ENCODE assay signal across 8 cellular contexts in the genomic region with DNA sequence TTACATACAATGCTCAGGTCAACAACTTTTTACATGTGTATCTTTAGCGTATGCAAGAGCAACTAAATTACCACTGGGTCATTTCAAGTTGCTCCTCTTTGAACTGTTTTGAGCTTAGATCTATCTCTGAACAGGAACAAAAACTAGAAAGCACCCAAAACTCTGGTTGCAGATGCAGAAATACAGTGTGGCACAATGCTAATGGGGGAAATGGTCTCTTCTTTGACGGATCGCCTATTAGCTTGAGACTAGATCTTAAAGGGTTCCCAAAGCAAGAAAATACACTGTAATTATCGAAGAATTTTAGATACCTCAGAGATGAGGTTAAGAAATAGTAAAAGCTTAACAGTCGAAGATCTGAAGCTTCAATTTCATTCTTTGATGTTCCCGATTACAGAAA. TPM values are rescaled to one million over a fixed set of nuclear protein-coding genes. Genes with fewer than 3 reads are reported as not detected.
A peak's percentile ranks its signal among the peaks of the same experiment; 100 is the strongest.
DNase-seq lines count a peak whose midpoint lies in the region; ATAC-seq, FAIRE-seq and TF ChIP-seq lines count a peak whose summit lies in the region.

No MANE protein-coding gene starts in this region.

- ATAC-seq in HepG2 = no peak
- no peak for ATAC-seq in HG03342 (IDR thresholded peaks at IDR 0.05; ENCODE audit: unreplicated experiment)

- 0% methylated on average over 6 of the region's 6 CpGs for WGBS in HepG2 (ENCODE audit: low lambda C conversion rate)

- H3K36me3 ChIP-seq in ascending aorta = no peaks in the 10 kb centered on the region
- no peaks in the 10 kb centered on the region for H3K36me3 ChIP-seq in HepG2 (replicated peaks in 1 of 2; ENCODE audit: control insufficient read depth in 1 of 2, insufficient read depth in 2 of 2, low read length in 2 of 2)
- H3K36me3 ChIP-seq in tibial artery = no peaks in the 10 kb centered on the region

- TSS peak; percentile 62 for BruUV-seq in HepG2 (replicated peaks; lab: Mats Ljungman, UMichigan)

- intact Hi-C loops in ascending aorta (cut with DNase I) = loop anchor here (5.0 to 10.0 kb wide), 5 partner anchors 113 to 1467 kb away; partner anchors contain the start of genes LSG1, RNF168 and XXYLT1
- intact Hi-C loops in HepG2 (cut with micrococcal nuclease; ENCODE audit: unreplicated experiment) = loop anchor here (5.0 to 10.0 kb wide), 2 partner anchors 270 to 1417 kb away; partner anchors contain the start of gene XXYLT1
- intact Hi-C loops in tibial artery (cut with DNase I; ENCODE audit: low total_unique reads) = loop anchor here (10.0 kb wide), 1 partner anchor 97 kb away; the partner anchor contains the start of gene ACAP2

- TF ChIP-seq RAD21 in HepG2 (CRISPR knock-in tag; IDR thresholded peaks at IDR 0.05) = no peak

- H3K9me3 ChIP-seq in ascending aorta = no peaks in the 10 kb centered on the region
- H3K9me3 ChIP-seq in HepG2 (ENCODE audit: low read length) = no peaks in the 10 kb centered on the region
- H3K9me3 ChIP-seq in tibial artery = no peaks in the 10 kb centered on the region

- H3K27ac ChIP-seq in ascending aorta = peak overlapping the region; percentile 87 to 93
- H3K27ac ChIP-seq in HepG2 (ENCODE audit: extremely low read length, insufficient read depth, low read length) = peak overlapping the region; percentile 85
- peak overlapping the region; percentile 90 to 94 for H3K27ac ChIP-seq in tibial artery

- TF ChIP-seq EP300 in HepG2 (IDR thresholded peaks at IDR 0.05; ENCODE audit: low read depth in 2 of 2, low read length in 2 of 2) = no peak
- TF ChIP-seq EP300 in HepG2 (CRISPR knock-in tag; IDR thresholded peaks at IDR 0.05; ENCODE audit: borderline replicate concordance) = no peak

- H2AFZ ChIP-seq in HepG2 (ENCODE audit: low read length) = no peak overlapping the region

- H3K4me1 ChIP-seq in ascending aorta (peaks cover 21 to 48% of the 10 kb centered on the region in 2 donors), HepG2 (ENCODE audit: insufficient read depth, low read length) (peaks cover 72% of the 10 kb centered on the region), tibial artery (peaks cover 0 to 73% (median 48%) of the 10 kb centered on the region in 4 donors)

- H3K4me3 ChIP-seq in ascending aorta (peak overlapping the region; percentile 78 to 83), HepG2 (replicated peaks in 1 of 3; ENCODE audit: insufficient read depth in 1 of 3, low read depth in 2 of 3, low read length in 3 of 3) (peak overlapping the region; percentile 78 to 91 (median 87)), tibial artery (peak overlapping the region; percentile 87 to 95)

- TF ChIP-seq CTCF in ascending aorta (IDR thresholded peaks at IDR 0.05) (no peak), HepG2 (CRISPR knock-in tag; IDR thresholded peaks at IDR 0.05) (no peak), tibial artery (IDR thresholded peaks at IDR 0.05) (no peak)

- TF ChIP-seq POLR2A in HepG2 (IDR thresholded peaks at IDR 0.05; ENCODE audit: insufficient read depth in 1 of 2, low read depth in 2 of 2, low read length in 2 of 2) = no peak

- CTCF ChIA-PET in HepG2 (lab: Yijun Ruan, JAX; ENCODE audit: low intra/inter-chr PET ratio, low total read pairs) = no interaction called here

- in situ Hi-C loops in HepG2 (cut with HindIII; ENCODE audit: extremely low pct_ligation_motif_present, low pct_unique_long_range_greater_than_20kb) = no loop called here

- H3K79me2 ChIP-seq in HepG2 (ENCODE audit: insufficient read depth, low read length) = peaks cover 53% of the 10 kb centered on the region

- DNase-seq in GM03348 (ENCODE audit: low spot score) (peak; percentile 17), Kasumi-1 (lab: John Stamatoyannopoulos, UW) (peak; percentile 11 to 51), ascending aorta (ENCODE audit: low spot score in 2 of 2) (no peak), HepG2 (ENCODE audit: low spot score) (no peak), tibial artery (no peak), AG08396 (ENCODE audit: low spot score) (no peak)
- no peak for DNase-seq in activated CD8-positive, alpha-beta memory T cell treated with anti-CD3 and anti-CD28 coated beads, Interleukin-2, amount 50 U/mL, for 48 hours

- H3K27me3 ChIP-seq in ascending aorta (no peaks in the 10 kb centered on the region), HepG2 (ENCODE audit: control insufficient read depth in 1 of 2, insufficient read depth in 2 of 2, low read length in 2 of 2) (no peaks in the 10 kb centered on the region; a peak in 1 of 5 replicates), tibial artery (no peaks in the 10 kb centered on the region)

- H3K4me2 ChIP-seq in HepG2 (ENCODE audit: low read depth, low read length) = peak overlapping the region; percentile 84

- POLR2A ChIA-PET in HepG2 (lab: Yijun Ruan, JAX) = interaction anchor here (0.8 to 3.1 kb wide), 10 partner anchors 9 to 909 kb away, joined by 3 to 22 read pairs (median 5); partner anchors contain the start of genes ACAP2, TMEM44 and XXYLT1

- H4K20me1 ChIP-seq in HepG2 (ENCODE audit: insufficient read depth, low read length) = peaks cover 31% of the 10 kb centered on the region

- H3K9ac ChIP-seq in HepG2 (ENCODE audit: insufficient read depth, low read depth, low read length) = peak overlapping the region; percentile 90

- no peak for FAIRE-seq in HepG2 (lab: Jason Lieb, UNC)

TF ChIP-seq in HepG2, 621 proteins besides CTCF, POLR2A, EP300 and RAD21 (continues in another document):
- TF ChIP-seq, protein P1, sequence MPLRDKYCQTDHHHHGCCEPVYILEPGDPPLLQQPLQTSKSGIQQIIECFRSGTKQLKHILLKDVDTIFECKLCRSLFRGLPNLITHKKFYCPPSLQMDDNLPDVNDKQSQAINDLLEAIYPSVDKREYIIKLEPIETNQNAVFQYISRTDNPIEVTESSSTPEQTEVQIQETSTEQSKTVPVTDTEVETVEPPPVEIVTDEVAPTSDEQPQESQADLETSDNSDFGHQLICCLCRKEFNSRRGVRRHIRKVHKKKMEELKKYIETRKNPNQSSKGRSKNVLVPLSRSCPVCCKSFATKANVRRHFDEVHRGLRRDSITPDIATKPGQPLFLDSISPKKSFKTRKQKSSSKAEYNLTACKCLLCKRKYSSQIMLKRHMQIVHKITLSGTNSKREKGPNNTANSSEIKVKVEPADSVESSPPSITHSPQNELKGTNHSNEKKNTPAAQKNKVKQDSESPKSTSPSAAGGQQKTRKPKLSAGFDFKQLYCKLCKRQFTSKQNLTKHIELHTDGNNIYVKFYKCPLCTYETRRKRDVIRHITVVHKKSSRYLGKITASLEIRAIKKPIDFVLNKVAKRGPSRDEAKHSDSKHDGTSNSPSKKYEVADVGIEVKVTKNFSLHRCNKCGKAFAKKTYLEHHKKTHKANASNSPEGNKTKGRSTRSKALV (CRISPR knock-in tag; IDR thresholded peaks at IDR 0.05) = peak; percentile 2; the same call in 1 of the 2 replicates

RNA-seq across cellular contexts. Expression of gene PPP1R2, which starts 0.9 kb away (rescaled TPM):
- total RNA-seq in ascending aorta (62.3 TPM), HepG2 (2016; rRNA removed; fragmentation: Illumina TruSeq; extraction: Trizol) (36.5 and 65.6 TPM in 2 replicates)
- 7.1 and 8.4 TPM in 2 replicates for total RNA-seq in HepG2 (2016; cell fraction: cytosol; rRNA removed; fragmentation: Illumina TruSeq; extraction: Trizol; ENCODE audit: low read depth)
- total RNA-seq in HepG2 (2016; cell fraction: insoluble cytoplasmic fraction; rRNA removed; fragmentation: Illumina TruSeq; extraction: Trizol) = 37.9 and 63.0 TPM in 2 replicates
- total RNA-seq in HepG2 (2016; cell fraction: membrane; rRNA removed; fragmentation: Illumina TruSeq; extraction: Trizol) = 16.6 and 17.6 TPM in 2 replicates
- 20.8 and 22.0 TPM in 2 replicates for total RNA-seq in HepG2 (2016; cell fraction: nucleus; rRNA removed; fragmentation: Illumina TruSeq; extraction: Trizol)
- polyA plus RNA-seq in HepG2 (2011; rRNA removed) = 67.0 and 86.5 TPM in 2 replicates
- 20.9 and 33.3 TPM in 2 replicates for polyA plus RNA-seq in HepG2 (2011; cell fraction: cytosol; rRNA removed)
- polyA plus RNA-seq in HepG2 (2011; cell fraction: nucleus; rRNA removed) = 16.0 and 18.6 TPM in 2 replicates
- polyA plus RNA-seq in HepG2 (2012) = 21.8 and 33.2 TPM in 2 replicates
- polyA plus RNA-seq in HepG2 (2016; cell fraction: cytosol; fragmentation: Illumina TruSeq; extraction: Trizol; ENCODE audit: low read depth) = 6.7 and 8.2 TPM in 2 replicates
- polyA plus RNA-seq in HepG2 (2016; cell fraction: insoluble cytoplasmic fraction; fragmentation: Illumina TruSeq; extraction: Trizol; ENCODE audit: low read depth) = 60.8 and 80.2 TPM in 2 replicates
- 10.6 and 14.9 TPM in 2 replicates for polyA plus RNA-seq in HepG2 (2016; cell fraction: membrane; fragmentation: Illumina TruSeq; extraction: Trizol; ENCODE audit: low read depth)
- 31.6 and 37.5 TPM in 2 replicates for polyA plus RNA-seq in HepG2 (2016; cell fraction: nucleus; fragmentation: Illumina TruSeq; extraction: Trizol; ENCODE audit: insufficient read depth, low read depth)
- 69.8 and 75.0 TPM in 2 replicates for polyA minus RNA-seq in HepG2 (2011; rRNA and poly(A)+ RNA removed; ENCODE audit: low replicate concordance)
- polyA minus RNA-seq in HepG2 (2011; cell fraction: cytosol; rRNA and poly(A)+ RNA removed) = 49.0 and 63.7 TPM in 2 replicates
- polyA minus RNA-seq in HepG2 (2011; cell fraction: nucleus; rRNA and poly(A)+ RNA removed) = 44.1 and 46.9 TPM in 2 replicates

RNA-seq across cellular contexts. Expression of gene APOD, which starts 41.5 kb away (rescaled TPM):
- total RNA-seq in ascending aorta (236 TPM), HepG2 (2016; rRNA removed; fragmentation: Illumina TruSeq; extraction: Trizol) (not detected in 2 replicates)
- total RNA-seq in HepG2 (2016; cell fraction: cytosol; rRNA removed; fragmentation: Illumina TruSeq; extraction: Trizol; ENCODE audit: low read depth) = not detected in 2 replicates
- total RNA-seq in HepG2 (2016; cell fraction: insoluble cytoplasmic fraction; rRNA removed; fragmentation: Illumina TruSeq; extraction: Trizol) = not detected in 2 replicates
- not detected in 2 replicates for total RNA-seq in HepG2 (2016; cell fraction: membrane; rRNA removed; fragmentation: Illumina TruSeq; extraction: Trizol)
- not detected in 2 replicates for total RNA-seq in HepG2 (2016; cell fraction: nucleus; rRNA removed; fragmentation: Illumina TruSeq; extraction: Trizol)
- 0.13 TPM in 1 of 2 replicates, not detected in the other for polyA plus RNA-seq in HepG2 (2011; rRNA removed)
- polyA plus RNA-seq in HepG2 (2011; cell fraction: cytosol; rRNA removed) = 0.08 and 0.10 TPM in 2 replicates
- not detected in 2 replicates for polyA plus RNA-seq in HepG2 (2011; cell fraction: nucleus; rRNA removed)
- not detected in 2 replicates for polyA plus RNA-seq in HepG2 (2012)
- not detected in 2 replicates for polyA plus RNA-seq in HepG2 (2016; cell fraction: cytosol; fragmentation: Illumina TruSeq; extraction: Trizol; ENCODE audit: low read depth)
- not detected in 2 replicates for polyA plus RNA-seq in HepG2 (2016; cell fraction: insoluble cytoplasmic fraction; fragmentation: Illumina TruSeq; extraction: Trizol; ENCODE audit: low read depth)
- not detected in 2 replicates for polyA plus RNA-seq in HepG2 (2016; cell fraction: membrane; fragmentation: Illumina TruSeq; extraction: Trizol; ENCODE audit: low read depth)
- not detected in 2 replicates for polyA plus RNA-seq in HepG2 (2016; cell fraction: nucleus; fragmentation: Illumina TruSeq; extraction: Trizol; ENCODE audit: insufficient read depth, low read depth)
- polyA minus RNA-seq in HepG2 (2011; rRNA and poly(A)+ RNA removed; ENCODE audit: low replicate concordance) = not detected in 2 replicates
- polyA minus RNA-seq in HepG2 (2011; cell fraction: cytosol; rRNA and poly(A)+ RNA removed) = not detected in 2 replicates
- not detected in 2 replicates for polyA minus RNA-seq in HepG2 (2011; cell fraction: nucleus; rRNA and poly(A)+ RNA removed)

Comparison
In these comparisons a context has a peak if more than half of its experiments do, and no peak if none do; other contexts are left out.
1. DNase-seq: peak in GM03348 (single experiment) and Kasumi-1 (2 of 2); none in ascending aorta (0 of 2), HepG2 (single experiment), tibial artery (0 of 2), AG08396 (single experiment) and activated CD8-positive, alpha-beta memory T cell treated with anti-CD3 and anti-CD28 coated beads, Interleukin-2, amount 50 U/mL, for 48 hours (single experiment).
2. RNA of gene APOD, which starts 41.5 kb away (total RNA-seq): 236 TPM in ascending aorta (single experiment); not detected in HepG2; every median in the first group is over 100 times any median in the second.
3. Peak in every context shown above with its lines, with median percentiles within 50 percentile points of each other: H3K27ac ChIP-seq and H3K4me3 ChIP-seq.